Comparison of ENCODE assay signal across 22 cellular contexts in the genomic region with DNA sequence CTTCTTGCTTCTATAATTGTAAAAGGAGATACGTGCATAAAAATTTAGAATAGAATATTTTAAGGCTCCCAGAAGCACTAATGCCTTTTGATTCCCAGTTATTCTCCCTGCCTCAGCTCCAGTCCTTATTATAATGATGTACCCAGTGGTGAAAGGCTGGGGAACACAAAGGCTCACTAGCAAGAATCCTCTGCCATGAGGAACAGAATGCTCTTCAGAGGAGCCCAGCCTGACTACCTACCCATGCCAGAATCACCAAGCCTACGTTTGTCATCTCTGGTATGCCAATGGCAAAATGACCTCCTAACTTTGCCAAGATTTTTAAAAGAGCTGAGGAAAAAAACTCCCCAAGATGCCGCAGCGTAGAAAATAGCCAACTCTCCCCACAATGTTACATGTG.
"Had no signal": no experiment of that assay in that cellular context is flagged by ENCODE, and none has a peak within 500 bp of the region (broad histone marks: within the 10 kb centered on the region; RNA-seq: fewer than 3 reads in every experiment).

No MANE protein-coding gene starts in this region.

- H3K4me3 ChIP-seq: SJSA1, SK-N-MC had no signal

- H3K27me3 ChIP-seq: SJSA1 had no signal

- DNase-seq: KBM-7; NCI-H1092; NCI-H1105 treated with DMSO at 0.1 percent for 48 hours; NCI-H1417 treated with DMSO at 0.1 percent for 48 hours; NCI-H146; NCI-H1694 treated with DMSO at 0.1 percent for 48 hours; NCI-H1930; NCI-H2081; NCI-H2107; NCI-H226; NCI-H446; NCI-H510A; NCI-H524 treated with DMSO at 0.1 percent for 48 hours; NCI-H69; NCI-H774; NK-92 treated with Interleukin-12 subunit alpha and Interleukin-12 subunit beta, amount 100 ng/mL, for 24 hours; PC-3; SIG-M5 had no signal

- ATAC-seq: Panc1, PC-3 had no signal

- H3K27ac ChIP-seq: RWPE1, SJSA1, SK-N-MC had no signal
